In genomic region chr3:47414666-47415587, GRCh38 we compare ENCODE assay signal across 22 cellular contexts. TPM values are rescaled to one million over a fixed set of nuclear protein-coding genes. Genes with fewer than 3 reads are reported as not detected.
DNase-seq lines count a peak whose midpoint lies in the region; ATAC-seq, FAIRE-seq and TF ChIP-seq lines count a peak whose summit lies in the region.
"Had no signal": no experiment of that assay in that cellular context is flagged by ENCODE, and none has a peak within 500 bp of the region (broad histone marks: within the 10 kb centered on the region; RNA-seq: fewer than 3 reads in every experiment).

No MANE protein-coding gene starts in this region.

- no peak overlapping the region for H3K4me2 ChIP-seq in K562 (ENCODE audit: insufficient read depth, low read length)

- no peak for TF ChIP-seq EP300 in K562 (IDR thresholded peaks at IDR 0.05; ENCODE audit: low read length)

- H3K9me1 ChIP-seq in K562 (ENCODE audit: control insufficient read depth, insufficient read depth, low read length), result no peaks in the 10 kb centered on the region

- no peaks in the 10 kb centered on the region for H3K9me3 Mint-ChIP-seq in activated naive CD8-positive, alpha-beta T cell treated with anti-CD3 and anti-CD28 coated beads, Interleukin-2, amount 10 ng/mL, durations not matched to agents 7 days and 5 days
- no peaks in the 10 kb centered on the region for H3K9me3 Mint-ChIP-seq in activated naive CD8-positive, alpha-beta T cell treated with anti-CD3 and anti-CD28 coated beads, Interleukin-2, amount 50 U/mL, for 24 hours
- no peaks in the 10 kb centered on the region for H3K9me3 Mint-ChIP-seq in activated CD8-positive, alpha-beta memory T cell treated with anti-CD3 and anti-CD28 coated beads, Interleukin-2, amount 10 ng/mL, durations not matched to agents 7 days and 5 days (ENCODE audit: low read depth)
- H3K9me3 Mint-ChIP-seq: activated CD4-positive, alpha-beta T cell treated with anti-CD3 and anti-CD28 coated beads, Interleukin-2, amount 10 ng/mL, durations not matched to agents 24 days and 14 days; activated T-helper 1 cell treated with anti-CD3 and anti-CD28 coated beads, Interleukin-12 subunit alpha, Interleukin-12 subunit beta, Interleukin-2, Interleukin-4 antibody, amounts not matched to agents 30 ng/mL and 10 ng/mL and 1 ng/mL, durations not matched to agents 14 hours and 24 hours and 36 hours; dendritic cell treated with granulocyte-macrophage colony-stimulating factor and Interleukin-4, amounts not matched to agents 40 ng/mL and 50 ng/mL, for 4 days; naive thymus-derived CD4-positive, alpha-beta T cell had no signal

- no peak overlapping the region for H3K4me3 ChIP-seq in K562
- no peak overlapping the region for H3K4me3 ChIP-seq in mesodermal cell (ENCODE audit: extremely low read depth, insufficient read depth, low read length, poor library complexity, severe bottlenecking)
- no peak overlapping the region for H3K4me3 ChIP-seq in foreskin fibroblast (ENCODE audit: low read depth in 1 of 2, low read length in 2 of 2)
- H3K4me3 ChIP-seq: esophagus squamous epithelium had no signal

- peak overlapping the region; percentile 51 for H3K27ac Mint-ChIP-seq in activated naive CD8-positive, alpha-beta T cell treated with anti-CD3 and anti-CD28 coated beads, Interleukin-2, amount 10 ng/mL, durations not matched to agents 7 days and 5 days
- no peak overlapping the region for H3K27ac Mint-ChIP-seq in activated naive CD8-positive, alpha-beta T cell treated with anti-CD3 and anti-CD28 coated beads, Interleukin-2, amount 50 U/mL, for 24 hours
- H3K27ac Mint-ChIP-seq in activated CD8-positive, alpha-beta memory T cell treated with anti-CD3 and anti-CD28 coated beads, Interleukin-2, amount 10 ng/mL, durations not matched to agents 7 days and 5 days, result no peak overlapping the region
- H3K27ac Mint-ChIP-seq: activated CD4-positive, alpha-beta T cell treated with anti-CD3 and anti-CD28 coated beads, Interleukin-2, amount 10 ng/mL, durations not matched to agents 24 days and 14 days; activated T-helper 1 cell treated with anti-CD3 and anti-CD28 coated beads, Interleukin-12 subunit alpha, Interleukin-12 subunit beta, Interleukin-2, Interleukin-4 antibody, amounts not matched to agents 30 ng/mL and 10 ng/mL and 1 ng/mL, durations not matched to agents 14 hours and 24 hours and 36 hours; dendritic cell treated with granulocyte-macrophage colony-stimulating factor and Interleukin-4, amounts not matched to agents 40 ng/mL and 50 ng/mL, for 4 days had no signal

- BruUV-seq in K562 (replicated peaks; lab: Mats Ljungman, UMichigan), result no TSS peak

- no peak overlapping the region for H3K4me3 Mint-ChIP-seq in activated naive CD8-positive, alpha-beta T cell treated with anti-CD3 and anti-CD28 coated beads, Interleukin-2, amount 10 ng/mL, durations not matched to agents 7 days and 5 days
- no peak overlapping the region for H3K4me3 Mint-ChIP-seq in activated naive CD8-positive, alpha-beta T cell treated with anti-CD3 and anti-CD28 coated beads, Interleukin-2, amount 50 U/mL, for 24 hours
- H3K4me3 Mint-ChIP-seq in activated CD8-positive, alpha-beta memory T cell treated with anti-CD3 and anti-CD28 coated beads, Interleukin-2, amount 10 ng/mL, durations not matched to agents 7 days and 5 days, result no peak overlapping the region
- H3K4me3 Mint-ChIP-seq: activated CD4-positive, alpha-beta T cell treated with anti-CD3 and anti-CD28 coated beads, Interleukin-2, amount 10 ng/mL, durations not matched to agents 24 days and 14 days; activated T-helper 1 cell treated with anti-CD3 and anti-CD28 coated beads, Interleukin-12 subunit alpha, Interleukin-12 subunit beta, Interleukin-2, Interleukin-4 antibody, amounts not matched to agents 30 ng/mL and 10 ng/mL and 1 ng/mL, durations not matched to agents 14 hours and 24 hours and 36 hours; dendritic cell treated with granulocyte-macrophage colony-stimulating factor and Interleukin-4, amounts not matched to agents 40 ng/mL and 50 ng/mL, for 4 days; naive thymus-derived CD4-positive, alpha-beta T cell had no signal

- CTCF ChIA-PET in K562 (lab: Yijun Ruan, JAX; ENCODE audit: low intra/inter-chr PET ratio), result no interaction called here
- CTCF ChIA-PET in activated CD8-positive, alpha-beta memory T cell treated with anti-CD3 and anti-CD28 coated beads, Interleukin-2, amount 10 ng/mL, durations not matched to agents 7 days and 5 days (lab: Charles Lee), result interaction anchor here (1.0 kb wide), 1 partner anchor 62 kb away, joined by 3 read pairs; no protein-coding TSS in a partner anchor

- H3K79me2 ChIP-seq in K562 (ENCODE audit: control insufficient read depth, insufficient read depth, low read length), result no peaks in the 10 kb centered on the region

- DNase-seq in activated naive CD8-positive, alpha-beta T cell treated with anti-CD3 and anti-CD28 coated beads, Interleukin-2, amount 10 ng/mL, durations not matched to agents 7 days and 5 days, result no peak
- no peak for DNase-seq in activated naive CD8-positive, alpha-beta T cell treated with anti-CD3 and anti-CD28 coated beads, Interleukin-2, amount 50 U/mL, for 24 hours
- DNase-seq in K562 (ENCODE audit: extremely low read depth in 1 of 4, low spot score in 3 of 4) (no peak), superior temporal gyrus (ENCODE audit: extremely low spot score) (peak; percentile 56), foreskin fibroblast (no peak), NCI-H510A treated with DMSO at 0.1 percent for 48 hours (lab: John Stamatoyannopoulos, UW) (no peak)
- no peak for DNase-seq in activated CD8-positive, alpha-beta memory T cell treated with anti-CD3 and anti-CD28 coated beads, Interleukin-2, amount 10 ng/mL, durations not matched to agents 7 days and 5 days
- DNase-seq: activated CD4-positive, alpha-beta T cell treated with anti-CD3 and anti-CD28 coated beads, Interleukin-2, amount 10 ng/mL, durations not matched to agents 24 days and 14 days; DMS153; esophagus squamous epithelium; H9; hippocampal formation; naive thymus-derived CD4-positive, alpha-beta T cell; NCI-H1105; NCI-H446 treated with DMSO at 0.1 percent for 48 hours; stimulated activated CD4-positive, alpha-beta T cell treated with anti-CD3 and anti-CD28 coated beads, Interleukin-2, amount 100 ng/mL, for 48 hours; stimulated activated CD8-positive, alpha-beta memory T cell treated with anti-CD3 and anti-CD28 coated beads, Interleukin-4, amount 100 ng/mL, for 48 hours had no signal

- peaks cover 5% of the 10 kb centered on the region for H3K36me3 Mint-ChIP-seq in activated naive CD8-positive, alpha-beta T cell treated with anti-CD3 and anti-CD28 coated beads, Interleukin-2, amount 10 ng/mL, durations not matched to agents 7 days and 5 days
- H3K36me3 Mint-ChIP-seq in activated naive CD8-positive, alpha-beta T cell treated with anti-CD3 and anti-CD28 coated beads, Interleukin-2, amount 50 U/mL, for 24 hours (ENCODE audit: low read depth), result peaks cover 11% of the 10 kb centered on the region
- peaks cover 14% of the 10 kb centered on the region for H3K36me3 Mint-ChIP-seq in activated CD8-positive, alpha-beta memory T cell treated with anti-CD3 and anti-CD28 coated beads, Interleukin-2, amount 10 ng/mL, durations not matched to agents 7 days and 5 days

- FAIRE-seq in K562 (lab: Jason Lieb, UNC), result no peak
- FAIRE-seq: astrocyte had no signal

- no peaks in the 10 kb centered on the region for H3K27me3 Mint-ChIP-seq in activated naive CD8-positive, alpha-beta T cell treated with anti-CD3 and anti-CD28 coated beads, Interleukin-2, amount 10 ng/mL, durations not matched to agents 7 days and 5 days
- no peaks in the 10 kb centered on the region for H3K27me3 Mint-ChIP-seq in activated naive CD8-positive, alpha-beta T cell treated with anti-CD3 and anti-CD28 coated beads, Interleukin-2, amount 50 U/mL, for 24 hours
- no peaks in the 10 kb centered on the region for H3K27me3 Mint-ChIP-seq in activated CD8-positive, alpha-beta memory T cell treated with anti-CD3 and anti-CD28 coated beads, Interleukin-2, amount 10 ng/mL, durations not matched to agents 7 days and 5 days
- H3K27me3 Mint-ChIP-seq: activated CD4-positive, alpha-beta T cell treated with anti-CD3 and anti-CD28 coated beads, Interleukin-2, amount 10 ng/mL, durations not matched to agents 24 days and 14 days; dendritic cell treated with granulocyte-macrophage colony-stimulating factor and Interleukin-4, amounts not matched to agents 40 ng/mL and 50 ng/mL, for 4 days; naive thymus-derived CD4-positive, alpha-beta T cell had no signal

- WGBS in K562 (ENCODE audit: insufficient coverage, low coverage, missing lambda C conversion rate), result 91% methylated on average over 15 of the region's 16 CpGs
- 94 to 99% methylated on average over 13 of the region's 16 CpGs for WGBS in mesodermal cell (ENCODE audit: insufficient coverage in 2 of 2), 2 experiments

- intact Hi-C loops in K562 (cut with micrococcal nuclease), result no loop called here

- H3K4me1 Mint-ChIP-seq in activated naive CD8-positive, alpha-beta T cell treated with anti-CD3 and anti-CD28 coated beads, Interleukin-2, amount 10 ng/mL, durations not matched to agents 7 days and 5 days, result peaks cover 5% of the 10 kb centered on the region
- peaks cover 3% of the 10 kb centered on the region for H3K4me1 Mint-ChIP-seq in activated naive CD8-positive, alpha-beta T cell treated with anti-CD3 and anti-CD28 coated beads, Interleukin-2, amount 50 U/mL, for 24 hours
- no peaks in the 10 kb centered on the region for H3K4me1 Mint-ChIP-seq in activated CD8-positive, alpha-beta memory T cell treated with anti-CD3 and anti-CD28 coated beads, Interleukin-2, amount 10 ng/mL, durations not matched to agents 7 days and 5 days
- H3K4me1 Mint-ChIP-seq: activated CD4-positive, alpha-beta T cell treated with anti-CD3 and anti-CD28 coated beads, Interleukin-2, amount 10 ng/mL, durations not matched to agents 24 days and 14 days had no signal

- H3K27ac ChIP-seq in K562 (ENCODE audit: extremely low read depth, low read depth, low read length), result no peak overlapping the region
- H3K27ac ChIP-seq in mesodermal cell (ENCODE audit: low read depth, low read length, severe bottlenecking), result peak overlapping the region; percentile 5

- no peak for TF ChIP-seq RAD21 in K562 (CRISPR knock-in tag; conservative IDR thresholded peaks at IDR 0.05 in 1 of 2, IDR thresholded peaks at IDR 0.05 in 1 of 2)

- in situ Hi-C loops in K562 (cut with MboI), result no loop called here

- H3K36me3 ChIP-seq in K562 (ENCODE audit: control insufficient read depth, insufficient read depth, low read length) (peaks cover 87% of the 10 kb centered on the region; the same call in 2 of the 3 replicates), mesodermal cell (ENCODE audit: control insufficient read depth, insufficient read depth, low read length) (peaks cover 77% of the 10 kb centered on the region)

- no peak for TF ChIP-seq CTCF in K562 (IDR thresholded peaks at IDR 0.05 in 2 of 3, conservative IDR thresholded peaks at IDR 0.05 in 1 of 3; ENCODE audit: insufficient read depth in 2 of 3, low read depth in 1 of 3, low read length in 3 of 3)
- TF ChIP-seq CTCF in foreskin fibroblast (IDR thresholded peaks at IDR 0.05; ENCODE audit: low read depth, low read length), result no peak

- peaks cover 9% of the 10 kb centered on the region; the same call in 1 of the 2 replicates for H4K20me1 ChIP-seq in K562 (replicated peaks; ENCODE audit: control insufficient read depth, insufficient read depth, low read length)

- H3K9me3 ChIP-seq in K562 (replicated peaks; ENCODE audit: control insufficient read depth, insufficient read depth, low read depth, low read length) (no peaks in the 10 kb centered on the region), mesodermal cell (ENCODE audit: control insufficient read depth, low read length) (no peaks in the 10 kb centered on the region)
- H3K9me3 ChIP-seq: esophagus squamous epithelium had no signal

- H3K4me1 ChIP-seq in K562 (replicated peaks in 1 of 2; ENCODE audit: control insufficient read depth in 2 of 2, insufficient read depth in 2 of 2, low read length in 2 of 2) (peaks cover 0 to 40% of the 10 kb centered on the region in 2 experiments; a peak in 1 of 5 replicates), mesodermal cell (ENCODE audit: control insufficient read depth, insufficient read depth, low read length, poor library complexity, severe bottlenecking) (no peaks in the 10 kb centered on the region)
- H3K4me1 ChIP-seq: esophagus squamous epithelium had no signal

- peak overlapping the region in 1 of 2 experiments; percentile 66; a peak in 1 of 4 replicates for H3K9ac ChIP-seq in K562 (ENCODE audit: insufficient read depth in 1 of 2, low read depth in 2 of 2, low read length in 2 of 2)

- POLR2A ChIA-PET in activated naive CD8-positive, alpha-beta T cell treated with anti-CD3 and anti-CD28 coated beads, Interleukin-2, amount 10 ng/mL, durations not matched to agents 7 days and 5 days (lab: Charles Lee), result no interaction called here
- POLR2A ChIA-PET in K562 (lab: Yijun Ruan, JAX), result interaction anchor here (0.6 to 1.6 kb wide), 7 partner anchors 9 to 991 kb away, joined by 3 to 7 read pairs (median 3); partner anchors contain the start of gene SETD2

- 0 out of 2 replicates have a peak, but pooled peaks have one; percentile 9 for TF ChIP-seq POLR2A in K562 (conservative IDR thresholded peaks at IDR 0.05)

- ATAC-seq in activated naive CD8-positive, alpha-beta T cell treated with anti-CD3 and anti-CD28 coated beads, Interleukin-2, amount 10 ng/mL, durations not matched to agents 7 days and 5 days (ENCODE audit: low read depth), result no peak
- no peak for ATAC-seq in activated naive CD8-positive, alpha-beta T cell treated with anti-CD3 and anti-CD28 coated beads, Interleukin-2, amount 50 U/mL, for 24 hours
- ATAC-seq in K562, result no peak
- no peak for ATAC-seq in activated CD8-positive, alpha-beta memory T cell treated with anti-CD3 and anti-CD28 coated beads, Interleukin-2, amount 10 ng/mL, durations not matched to agents 7 days and 5 days
- ATAC-seq: naive thymus-derived CD4-positive, alpha-beta T cell; right cardiac atrium had no signal

- H3K27me3 ChIP-seq in K562 (ENCODE audit: control insufficient read depth in 2 of 2, insufficient read depth in 2 of 2, low read length in 2 of 2), result no peaks in the 10 kb centered on the region
- H3K27me3 ChIP-seq: esophagus squamous epithelium had no signal

- no peak overlapping the region for H2AFZ ChIP-seq in K562 (ENCODE audit: low read depth, low read length)

RNA-seq across cellular contexts. Expression of gene PTPN23, which starts 34.1 kb away (rescaled TPM):
- 10 to 100 TPM; 36.6 to 42.6 TPM for total RNA-seq in activated naive CD8-positive, alpha-beta T cell treated with anti-CD3 and anti-CD28 coated beads, Interleukin-2, amount 10 ng/mL, durations not matched to agents 7 days and 5 days
- total RNA-seq in K562 (2011; cell fraction: chromatin; rRNA removed; ENCODE audit: low replicate concordance), result 45.6 and 123 TPM in 2 replicates
- total RNA-seq in K562 (2011; cell fraction: nucleolus; rRNA removed), result 60.9 and 70.8 TPM in 2 replicates
- 45.3 and 53.0 TPM in 2 replicates for total RNA-seq in K562 (2011; cell fraction: nucleoplasm; rRNA removed)
- total RNA-seq in K562 (2014; rRNA removed) (7.2 and 10.1 TPM in 2 replicates), K562 (2014; rRNA removed; fragmentation: Illumina TruSeq; extraction: Trizol) (5.2 and 6.3 TPM in 2 replicates), K562 (2015; rRNA removed; fragmentation: Illumina TruSeq; extraction: Trizol) (7.3 and 8.7 TPM in 2 replicates), K562 (2021) (51.4 and 58.7 TPM in 2 replicates)
- polyA plus RNA-seq in K562 (2011; rRNA removed) (1.7 and 4.6 TPM in 2 replicates), K562 (2014; fragmentation: Illumina TruSeq; extraction: Trizol) (14.1 and 24.0 TPM in 2 replicates), K562 (2014; fragmentation: Nextera tagmentation; extraction: Ambion mirVana) (under 1 TPM; 0.41 to 0.93 TPM), K562 (2014; rRNA removed) (11.4 and 20.2 TPM in 2 replicates)
- polyA plus RNA-seq in K562 (2011; cell fraction: cytosol; rRNA removed), result 1.2 and 1.9 TPM in 2 replicates
- polyA plus RNA-seq in K562 (2011; cell fraction: nucleus; rRNA removed), result 25.3 and 29.3 TPM in 2 replicates
- 29.0 and 50.5 TPM in 2 replicates for polyA plus RNA-seq in K562 (2012)
- polyA minus RNA-seq in K562 (2011; rRNA and poly(A)+ RNA removed), result 5.0 and 9.1 TPM in 2 replicates
- 16.0 and 22.8 TPM in 2 replicates for polyA minus RNA-seq in K562 (2011; cell fraction: cytosol; rRNA and poly(A)+ RNA removed)
- 21.3 and 29.9 TPM in 2 replicates for polyA minus RNA-seq in K562 (2011; cell fraction: nucleus; rRNA and poly(A)+ RNA removed)
- 31.4 TPM for polyA plus RNA-seq in mesodermal cell (2013, experiment 1 of 2)
- polyA plus RNA-seq in mesodermal cell (2013, experiment 2 of 2), result 26.2 TPM
- 10 to 100 TPM; 27.0 to 32.9 TPM for total RNA-seq in activated CD8-positive, alpha-beta memory T cell treated with anti-CD3 and anti-CD28 coated beads, Interleukin-2, amount 10 ng/mL, durations not matched to agents 7 days and 5 days
